8 cellular contexts compared by ENCODE assay signal in the genomic region with DNA sequence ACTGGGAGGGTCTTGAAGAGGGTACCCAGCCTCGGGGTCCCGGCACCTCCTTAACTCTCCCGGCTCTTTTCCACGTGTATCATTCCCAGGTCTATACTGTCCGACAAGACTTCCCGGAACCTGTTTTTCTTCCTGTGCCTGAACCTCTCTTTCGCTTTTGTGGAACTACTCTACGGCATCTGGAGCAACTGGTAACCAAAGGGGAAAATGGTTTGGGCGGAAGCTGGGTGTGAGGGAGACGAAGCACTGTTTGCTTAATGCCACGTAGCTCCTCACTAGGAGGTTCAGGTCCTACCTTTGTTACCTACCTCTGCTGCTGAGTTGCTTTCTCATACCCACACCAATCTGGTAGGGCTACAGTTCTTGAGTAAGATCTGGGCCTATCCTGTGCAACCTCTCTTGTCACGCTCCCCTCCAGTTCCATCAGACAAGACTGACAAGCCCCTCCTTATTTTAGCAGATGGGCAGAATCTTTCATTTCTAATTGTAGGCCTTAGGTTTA. TPM values are rescaled to one million over a fixed set of nuclear protein-coding genes. Genes with fewer than 3 reads are reported as not detected.
DNase-seq lines count a peak whose midpoint lies in the region; ATAC-seq and TF ChIP-seq lines count a peak whose summit lies in the region.

No MANE protein-coding gene starts in this region.

- no peak for TF ChIP-seq POLR2A in lower leg skin (IDR thresholded peaks at IDR 0.05)

- intact Hi-C loops in lower leg skin (cut with DNase I; ENCODE audit: low total_unique reads): no loop called here

- peak; percentile 25 for ATAC-seq in HG02623 (IDR thresholded peaks at IDR 0.05; ENCODE audit: unreplicated experiment)

- no peak for TF ChIP-seq CTCF in lower leg skin (IDR thresholded peaks at IDR 0.05)

- peak; percentile 56 for DNase-seq in NCI-H2171 treated with DMSO at 0.1 percent for 48 hours (lab: John Stamatoyannopoulos, UW)
- DNase-seq in NCI-H2171 (lab: John Stamatoyannopoulos, UW): no peak
- peak; percentile 53 for DNase-seq in NCI-H146 treated with DMSO at 0.1 percent for 48 hours (lab: John Stamatoyannopoulos, UW; ENCODE audit: unreplicated experiment)
- DNase-seq in activated CD4-positive, CD25-positive, alpha-beta regulatory T cell (lab: John Stamatoyannopoulos, UW): peak; percentile 8 to 18 (median 16)
- peak; percentile 48 for DNase-seq in cerebellar cortex (ENCODE audit: low spot score)
- peak in 1 of 2 donors; percentile 16 for DNase-seq in lower leg skin (ENCODE audit: low spot score in 2 of 2)
- DNase-seq in stimulated activated CD8-positive, alpha-beta memory T cell treated with anti-CD3 and anti-CD28 coated beads, Interleukin-12 subunit alpha, Interleukin-12 subunit beta, amount 100 ng/mL, for 4 hours (ENCODE audit: low read depth): peak; percentile 16

- WGBS in lower leg skin, 2 donors: 2% methylated on average over 12 of the region's 12 CpGs

- peak overlapping the region; percentile 89 for H3K4me3 ChIP-seq in lower leg skin (ENCODE audit: low read depth, poor library complexity, severe bottlenecking)

RNA-seq across cellular contexts. Expression of gene SLC30A7, which starts 0.6 kb away (rescaled TPM):
- total RNA-seq in lower leg skin: 10 to 100 TPM; 16.1 to 21.6 (median 18.4) TPM

RNA-seq across cellular contexts. Expression of gene EXTL2, which starts 1.9 kb away (rescaled TPM):
- 1 to 10 TPM; 2.3 to 5.6 (median 4.2) TPM for total RNA-seq in lower leg skin
